13 cellular contexts compared by ENCODE assay signal in genomic region chr17:58136669-58137279, GRCh38. TPM values are rescaled to one million over a fixed set of nuclear protein-coding genes. Genes with fewer than 3 reads are reported as not detected.
DNase-seq lines count a peak whose midpoint lies in the region; ATAC-seq, FAIRE-seq and TF ChIP-seq lines count a peak whose summit lies in the region.
"Had no signal": no experiment of that assay in that cellular context is flagged by ENCODE, and none has a peak within 500 bp of the region (broad histone marks: within the 10 kb centered on the region; RNA-seq: fewer than 3 reads in every experiment).

No MANE protein-coding gene starts in this region.

- H3K27ac ChIP-seq in WERI-Rb-1 = no peak overlapping the region
- H3K27ac ChIP-seq in kidney (ENCODE audit: low read depth in 2 of 2, low read length in 2 of 2) = no peak overlapping the region

- H3K9ac ChIP-seq in kidney (ENCODE audit: low read length in 2 of 2) = no peak overlapping the region

- H3K4me1 ChIP-seq in kidney (ENCODE audit: control insufficient read depth in 1 of 2, insufficient read depth in 1 of 2, low read depth in 1 of 2, low read length in 2 of 2) = no peaks in the 10 kb centered on the region

- intact Hi-C loops in kidney (cut with DNase I) = no loop called here

- FAIRE-seq in kidney (lab: Jason Lieb, UNC) = no peak
- FAIRE-seq: endometrium had no signal

- peak; percentile 47 for TF ChIP-seq CTCF in WERI-Rb-1 (IDR thresholded peaks at IDR 0.05; ENCODE audit: low read depth, low read length)
- peak; percentile 23 for TF ChIP-seq CTCF in kidney (IDR thresholded peaks at IDR 0.05; ENCODE audit: borderline replicate concordance, extremely low read depth, insufficient read depth)

- H3K4me3 ChIP-seq in WERI-Rb-1 (ENCODE audit: low read depth, low read length) (no peak overlapping the region), kidney (ENCODE audit: low read length in 2 of 2) (no peak overlapping the region)

- ATAC-seq in GM18858 (IDR thresholded peaks at IDR 0.05; ENCODE audit: unreplicated experiment) = no peak
- ATAC-seq: activated T-helper 17 cell treated with anti-CD3 and anti-CD28 coated beads, Interleukin-2, amount 50 U/mL, for 72 hours had no signal

- H3K9me3 ChIP-seq in WERI-Rb-1 (ENCODE audit: severe bottlenecking) (peaks cover 4% of the 10 kb centered on the region), kidney (ENCODE audit: control insufficient read depth in 1 of 2, low read length in 2 of 2) (no peaks in the 10 kb centered on the region)

- peak; percentile 76 for DNase-seq in D341Med (ENCODE audit: low spot score)
- peak; percentile 48 for DNase-seq in HT-29 (ENCODE audit: low spot score)
- no peak for DNase-seq in WERI-Rb-1
- no peak for DNase-seq in kidney
- DNase-seq in foreskin melanocyte = no peak
- no peak for DNase-seq in HK-2 (ENCODE audit: unreplicated experiment)
- DNase-seq in dedifferentiated amniotic fluid mesenchymal stem cell (ENCODE audit: extremely low spot score) = no peak
- DNase-seq: KBM-7; stimulated activated CD4-positive, alpha-beta T cell treated with anti-CD3 and anti-CD28 coated beads, Interleukin-1b, Interleukin-23, amount 100 ng/mL, for 48 hours had no signal

- H3K36me3 ChIP-seq in WERI-Rb-1 = no peaks in the 10 kb centered on the region
- no peaks in the 10 kb centered on the region for H3K36me3 ChIP-seq in kidney (ENCODE audit: control insufficient read depth in 1 of 2, insufficient read depth in 2 of 2, low read length in 2 of 2)

- no peaks in the 10 kb centered on the region for H3K27me3 ChIP-seq in WERI-Rb-1 (ENCODE audit: insufficient read depth, low read depth, severe bottlenecking)

RNA-seq across cellular contexts. Expression of gene OR4D1, which starts 11.4 kb away (rescaled TPM):
- not detected in 2 replicates for total RNA-seq in HT-29 (2014; rRNA removed; shearing (Covaris generic))
- total RNA-seq in kidney = 0.06 TPM
- not detected for polyA plus RNA-seq in kidney (ENCODE audit: insufficient read depth, low read depth, low replicate concordance)
- total RNA-seq: urinary bladder had no signal
- polyA plus RNA-seq: urinary bladder had no signal

RNA-seq across cellular contexts. Expression of gene OR4D2, which starts 30.0 kb away (rescaled TPM):
- not detected in 2 replicates for total RNA-seq in HT-29 (2014; rRNA removed; shearing (Covaris generic))
- total RNA-seq in kidney = not detected
- polyA plus RNA-seq in kidney (ENCODE audit: insufficient read depth, low read depth, low replicate concordance) = not detected
- total RNA-seq: activated T-helper 17 cell treated with anti-CD3 and anti-CD28 coated beads, Interleukin-2, amount 50 U/mL, for 72 hours; urinary bladder had no signal
- polyA plus RNA-seq: urinary bladder had no signal

RNA-seq across cellular contexts. Expression of gene DYNLL2, which starts 53.6 kb away (rescaled TPM):
- 18.6 and 20.5 TPM in 2 replicates for total RNA-seq in HT-29 (2014; rRNA removed; shearing (Covaris generic))
- total RNA-seq in kidney = 43.2 TPM
- 59.7 TPM for polyA plus RNA-seq in kidney (ENCODE audit: insufficient read depth, low read depth, low replicate concordance)

RNA-seq across cellular contexts. Expression of gene EPX, which starts 55.8 kb away (rescaled TPM):
- total RNA-seq in HT-29 (2014; rRNA removed; shearing (Covaris generic)) = not detected in 2 replicates
- total RNA-seq in kidney = 0.19 TPM
- not detected for polyA plus RNA-seq in kidney (ENCODE audit: insufficient read depth, low read depth, low replicate concordance)
- total RNA-seq: activated T-helper 17 cell treated with anti-CD3 and anti-CD28 coated beads, Interleukin-2, amount 50 U/mL, for 72 hours had no signal
- polyA plus RNA-seq: urinary bladder had no signal

Comparison
In these comparisons a context has a peak if more than half of its experiments do, and no peak if none do; other contexts are left out.
1. DNase-seq: peak in D341Med (single experiment) and HT-29 (single experiment); none in WERI-Rb-1 (single experiment), kidney (single experiment), foreskin melanocyte (single experiment), HK-2 (single experiment) and dedifferentiated amniotic fluid mesenchymal stem cell (single experiment).